1 cellular context compared by ENCODE assay signal in the genomic region with DNA sequence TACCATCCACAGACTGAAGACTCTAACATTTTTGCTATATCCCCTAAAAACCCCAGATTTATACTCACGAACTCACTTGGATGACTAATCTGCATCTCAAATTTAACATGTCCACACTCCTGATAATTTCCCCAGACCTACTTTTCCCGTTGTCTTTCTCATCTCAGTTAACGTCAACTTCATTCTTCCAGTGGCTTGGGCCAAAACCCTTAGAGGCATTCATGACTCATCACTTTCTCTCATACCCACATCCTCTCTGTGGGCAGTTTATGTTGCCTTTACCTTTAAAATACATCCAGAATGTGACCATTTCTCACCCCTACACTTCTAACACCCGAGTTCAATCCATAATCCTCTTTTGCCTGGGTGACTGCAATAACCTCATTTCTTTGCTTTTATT.
TF ChIP-seq lines count a peak whose summit lies in the region.

No MANE protein-coding gene starts in this region.

TF ChIP-seq in HEK293, 187 proteins besides CTCF, POLR2A, EP300 and RAD21 (continued from another document and continues in another):
- TF ChIP-seq, protein P1, sequence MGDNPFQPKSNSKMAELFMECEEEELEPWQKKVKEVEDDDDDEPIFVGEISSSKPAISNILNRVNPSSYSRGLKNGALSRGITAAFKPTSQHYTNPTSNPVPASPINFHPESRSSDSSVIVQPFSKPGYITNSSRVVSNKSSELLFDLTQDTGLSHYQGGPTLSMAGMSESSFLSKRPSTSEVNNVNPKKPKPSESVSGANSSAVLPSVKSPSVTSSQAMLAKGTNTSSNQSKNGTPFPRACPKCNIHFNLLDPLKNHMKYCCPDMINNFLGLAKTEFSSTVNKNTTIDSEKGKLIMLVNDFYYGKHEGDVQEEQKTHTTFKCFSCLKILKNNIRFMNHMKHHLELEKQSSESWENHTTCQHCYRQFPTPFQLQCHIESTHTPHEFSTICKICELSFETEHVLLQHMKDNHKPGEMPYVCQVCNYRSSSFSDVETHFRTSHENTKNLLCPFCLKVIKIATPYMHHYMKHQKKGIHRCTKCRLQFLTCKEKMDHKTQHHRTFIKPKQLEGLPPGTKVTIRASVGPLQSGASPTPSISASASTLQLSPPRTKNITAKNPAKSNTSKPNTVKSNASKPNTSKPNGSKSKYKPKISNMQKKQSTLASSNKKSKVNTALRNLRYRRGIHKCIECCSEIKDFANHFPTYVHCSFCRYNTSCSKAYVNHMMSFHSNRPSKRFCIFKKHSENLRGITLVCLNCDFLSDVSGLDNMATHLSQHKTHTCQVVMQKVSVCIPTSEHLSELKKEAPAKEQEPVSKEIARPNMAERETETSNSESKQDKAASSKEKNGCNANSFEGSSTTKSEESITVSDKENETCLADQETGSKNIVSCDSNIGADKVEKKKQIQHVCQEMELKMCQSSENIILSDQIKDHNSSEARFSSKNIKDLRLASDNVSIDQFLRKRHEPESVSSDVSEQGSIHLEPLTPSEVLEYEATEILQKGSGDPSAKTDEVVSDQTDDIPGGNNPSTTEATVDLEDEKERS (tag by site-specific recombination; IDR thresholded peaks at IDR 0.05), result no peak
- peak; percentile 48 for TF ChIP-seq ZNF629 (tag by site-specific recombination; IDR thresholded peaks at IDR 0.05)
- no peak for TF ChIP-seq ZBTB7A (tag by site-specific recombination; IDR thresholded peaks at IDR 0.05; ENCODE audit: low read depth)
- no peak for TF ChIP-seq ZNF24 (tag by site-specific recombination; IDR thresholded peaks at IDR 0.05)
- no peak for TF ChIP-seq TRIM28 (IDR thresholded peaks at IDR 0.05; ENCODE audit: borderline replicate concordance, low read length)
- TF ChIP-seq, protein P2, sequence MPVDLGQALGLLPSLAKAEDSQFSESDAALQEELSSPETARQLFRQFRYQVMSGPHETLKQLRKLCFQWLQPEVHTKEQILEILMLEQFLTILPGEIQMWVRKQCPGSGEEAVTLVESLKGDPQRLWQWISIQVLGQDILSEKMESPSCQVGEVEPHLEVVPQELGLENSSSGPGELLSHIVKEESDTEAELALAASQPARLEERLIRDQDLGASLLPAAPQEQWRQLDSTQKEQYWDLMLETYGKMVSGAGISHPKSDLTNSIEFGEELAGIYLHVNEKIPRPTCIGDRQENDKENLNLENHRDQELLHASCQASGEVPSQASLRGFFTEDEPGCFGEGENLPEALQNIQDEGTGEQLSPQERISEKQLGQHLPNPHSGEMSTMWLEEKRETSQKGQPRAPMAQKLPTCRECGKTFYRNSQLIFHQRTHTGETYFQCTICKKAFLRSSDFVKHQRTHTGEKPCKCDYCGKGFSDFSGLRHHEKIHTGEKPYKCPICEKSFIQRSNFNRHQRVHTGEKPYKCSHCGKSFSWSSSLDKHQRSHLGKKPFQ (tag by site-specific recombination; IDR thresholded peaks at IDR 0.05), result no peak
- no peak for TF ChIP-seq SP3 (tag by site-specific recombination; IDR thresholded peaks at IDR 0.05)
- no peak for TF ChIP-seq ZNF391 (tag by site-specific recombination; IDR thresholded peaks at IDR 0.05; ENCODE audit: borderline replicate concordance, low read depth)
- no peak for TF ChIP-seq ZNF426 (tag by site-specific recombination; IDR thresholded peaks at IDR 0.05)
- no peak for TF ChIP-seq MEIS1 (CRISPR knock-in tag; IDR thresholded peaks at IDR 0.05; ENCODE audit: borderline replicate concordance)
- TF ChIP-seq, protein P3, sequence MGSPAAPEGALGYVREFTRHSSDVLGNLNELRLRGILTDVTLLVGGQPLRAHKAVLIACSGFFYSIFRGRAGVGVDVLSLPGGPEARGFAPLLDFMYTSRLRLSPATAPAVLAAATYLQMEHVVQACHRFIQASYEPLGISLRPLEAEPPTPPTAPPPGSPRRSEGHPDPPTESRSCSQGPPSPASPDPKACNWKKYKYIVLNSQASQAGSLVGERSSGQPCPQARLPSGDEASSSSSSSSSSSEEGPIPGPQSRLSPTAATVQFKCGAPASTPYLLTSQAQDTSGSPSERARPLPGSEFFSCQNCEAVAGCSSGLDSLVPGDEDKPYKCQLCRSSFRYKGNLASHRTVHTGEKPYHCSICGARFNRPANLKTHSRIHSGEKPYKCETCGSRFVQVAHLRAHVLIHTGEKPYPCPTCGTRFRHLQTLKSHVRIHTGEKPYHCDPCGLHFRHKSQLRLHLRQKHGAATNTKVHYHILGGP (tag by site-specific recombination; IDR thresholded peaks at IDR 0.05), result no peak
- TF ChIP-seq SALL2 (tag by site-specific recombination; IDR thresholded peaks at IDR 0.05; ENCODE audit: borderline replicate concordance), result no peak
- TF ChIP-seq ZNF121 (tag by site-specific recombination; IDR thresholded peaks at IDR 0.05), result no peak
- no peak for TF ChIP-seq ZBTB8A (tag by site-specific recombination; IDR thresholded peaks at IDR 0.05)
- no peak for TF ChIP-seq ZNF621 (tag by site-specific recombination; IDR thresholded peaks at IDR 0.05)
- TF ChIP-seq ZNF548 (tag by site-specific recombination; IDR thresholded peaks at IDR 0.05), result no peak
- TF ChIP-seq, protein P4, sequence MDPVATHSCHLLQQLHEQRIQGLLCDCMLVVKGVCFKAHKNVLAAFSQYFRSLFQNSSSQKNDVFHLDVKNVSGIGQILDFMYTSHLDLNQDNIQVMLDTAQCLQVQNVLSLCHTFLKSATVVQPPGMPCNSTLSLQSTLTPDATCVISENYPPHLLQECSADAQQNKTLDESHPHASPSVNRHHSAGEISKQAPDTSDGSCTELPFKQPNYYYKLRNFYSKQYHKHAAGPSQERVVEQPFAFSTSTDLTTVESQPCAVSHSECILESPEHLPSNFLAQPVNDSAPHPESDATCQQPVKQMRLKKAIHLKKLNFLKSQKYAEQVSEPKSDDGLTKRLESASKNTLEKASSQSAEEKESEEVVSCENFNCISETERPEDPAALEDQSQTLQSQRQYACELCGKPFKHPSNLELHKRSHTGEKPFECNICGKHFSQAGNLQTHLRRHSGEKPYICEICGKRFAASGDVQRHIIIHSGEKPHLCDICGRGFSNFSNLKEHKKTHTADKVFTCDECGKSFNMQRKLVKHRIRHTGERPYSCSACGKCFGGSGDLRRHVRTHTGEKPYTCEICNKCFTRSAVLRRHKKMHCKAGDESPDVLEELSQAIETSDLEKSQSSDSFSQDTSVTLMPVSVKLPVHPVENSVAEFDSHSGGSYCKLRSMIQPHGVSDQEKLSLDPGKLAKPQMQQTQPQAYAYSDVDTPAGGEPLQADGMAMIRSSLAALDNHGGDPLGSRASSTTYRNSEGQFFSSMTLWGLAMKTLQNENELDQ (tag by site-specific recombination; IDR thresholded peaks at IDR 0.05; ENCODE audit: low read depth), result no peak
- no peak for TF ChIP-seq ZNF223 (tag by site-specific recombination; IDR thresholded peaks at IDR 0.05)
- TF ChIP-seq, protein P5, sequence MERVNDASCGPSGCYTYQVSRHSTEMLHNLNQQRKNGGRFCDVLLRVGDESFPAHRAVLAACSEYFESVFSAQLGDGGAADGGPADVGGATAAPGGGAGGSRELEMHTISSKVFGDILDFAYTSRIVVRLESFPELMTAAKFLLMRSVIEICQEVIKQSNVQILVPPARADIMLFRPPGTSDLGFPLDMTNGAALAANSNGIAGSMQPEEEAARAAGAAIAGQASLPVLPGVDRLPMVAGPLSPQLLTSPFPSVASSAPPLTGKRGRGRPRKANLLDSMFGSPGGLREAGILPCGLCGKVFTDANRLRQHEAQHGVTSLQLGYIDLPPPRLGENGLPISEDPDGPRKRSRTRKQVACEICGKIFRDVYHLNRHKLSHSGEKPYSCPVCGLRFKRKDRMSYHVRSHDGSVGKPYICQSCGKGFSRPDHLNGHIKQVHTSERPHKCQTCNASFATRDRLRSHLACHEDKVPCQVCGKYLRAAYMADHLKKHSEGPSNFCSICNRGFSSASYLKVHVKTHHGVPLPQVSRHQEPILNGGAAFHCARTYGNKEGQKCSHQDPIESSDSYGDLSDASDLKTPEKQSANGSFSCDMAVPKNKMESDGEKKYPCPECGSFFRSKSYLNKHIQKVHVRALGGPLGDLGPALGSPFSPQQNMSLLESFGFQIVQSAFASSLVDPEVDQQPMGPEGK (tag by site-specific recombination; IDR thresholded peaks at IDR 0.05), result no peak
- TF ChIP-seq, protein P6, sequence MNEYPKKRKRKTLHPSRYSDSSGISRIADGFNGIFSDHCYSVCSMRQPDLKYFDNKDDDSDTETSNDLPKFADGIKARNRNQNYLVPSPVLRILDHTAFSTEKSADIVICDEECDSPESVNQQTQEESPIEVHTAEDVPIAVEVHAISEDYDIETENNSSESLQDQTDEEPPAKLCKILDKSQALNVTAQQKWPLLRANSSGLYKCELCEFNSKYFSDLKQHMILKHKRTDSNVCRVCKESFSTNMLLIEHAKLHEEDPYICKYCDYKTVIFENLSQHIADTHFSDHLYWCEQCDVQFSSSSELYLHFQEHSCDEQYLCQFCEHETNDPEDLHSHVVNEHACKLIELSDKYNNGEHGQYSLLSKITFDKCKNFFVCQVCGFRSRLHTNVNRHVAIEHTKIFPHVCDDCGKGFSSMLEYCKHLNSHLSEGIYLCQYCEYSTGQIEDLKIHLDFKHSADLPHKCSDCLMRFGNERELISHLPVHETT (tag by site-specific recombination; IDR thresholded peaks at IDR 0.05), result 0 out of 2 replicates have a peak, but pooled peaks have one; percentile 55
- TF ChIP-seq ZNF707 (tag by site-specific recombination; IDR thresholded peaks at IDR 0.05), result no peak
- TF ChIP-seq ZNF664 (tag by site-specific recombination; IDR thresholded peaks at IDR 0.05), result peak; percentile 59; the same call in 1 of the 2 replicates
- peak; percentile 45; the same call in 1 of the 2 replicates for TF ChIP-seq ZNF366 (tag by site-specific recombination; conservative IDR thresholded peaks at IDR 0.05)
- TF ChIP-seq, protein P7, sequence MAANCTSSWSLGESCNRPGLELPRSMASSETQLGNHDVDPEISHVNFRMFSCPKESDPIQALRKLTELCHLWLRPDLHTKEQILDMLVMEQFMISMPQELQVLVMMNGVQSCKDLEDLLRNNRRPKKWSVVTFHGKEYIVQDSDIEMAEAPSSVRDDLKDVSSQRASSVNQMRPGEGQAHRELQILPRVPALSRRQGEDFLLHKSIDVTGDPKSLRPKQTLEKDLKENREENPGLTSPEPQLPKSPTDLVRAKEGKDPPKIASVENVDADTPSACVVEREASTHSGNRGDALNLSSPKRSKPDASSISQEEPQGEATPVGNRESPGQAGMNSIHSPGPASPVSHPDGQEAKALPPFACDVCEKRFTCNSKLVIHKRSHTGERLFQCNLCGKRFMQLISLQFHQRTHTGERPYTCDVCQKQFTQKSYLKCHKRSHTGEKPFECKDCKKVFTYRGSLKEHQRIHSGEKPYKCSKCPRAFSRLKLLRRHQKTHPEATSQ (tag by site-specific recombination; IDR thresholded peaks at IDR 0.05), result no peak
- no peak for TF ChIP-seq YY1 (tag by site-specific recombination; IDR thresholded peaks at IDR 0.05)
- TF ChIP-seq ZBTB17 (tag by site-specific recombination; IDR thresholded peaks at IDR 0.05), result no peak
- 0 out of 2 replicates have a peak, but pooled peaks have one; percentile 41 for TF ChIP-seq ZNF324 (tag by site-specific recombination; IDR thresholded peaks at IDR 0.05)
- no peak for TF ChIP-seq ZNF23 (tag by site-specific recombination; IDR thresholded peaks at IDR 0.05; ENCODE audit: borderline replicate concordance)
- TF ChIP-seq ZBTB1 (tag by site-specific recombination; IDR thresholded peaks at IDR 0.05), result no peak
- no peak; the same call in 1 of the 2 replicates for TF ChIP-seq RBAK (tag by site-specific recombination; IDR thresholded peaks at IDR 0.05)
- TF ChIP-seq ZNF10 (tag by site-specific recombination; IDR thresholded peaks at IDR 0.05), result no peak
- TF ChIP-seq ZNF658 (tag by site-specific recombination; IDR thresholded peaks at IDR 0.05), result no peak
- TF ChIP-seq ZNF169 (tag by site-specific recombination; IDR thresholded peaks at IDR 0.05), result no peak
- no peak for TF ChIP-seq ZNF514 (tag by site-specific recombination; IDR thresholded peaks at IDR 0.05)
- TF ChIP-seq MYNN (tag by site-specific recombination; IDR thresholded peaks at IDR 0.05; ENCODE audit: borderline replicate concordance), result no peak
- TF ChIP-seq ZNF549 (tag by site-specific recombination; IDR thresholded peaks at IDR 0.05), result no peak
- TF ChIP-seq, protein P8, sequence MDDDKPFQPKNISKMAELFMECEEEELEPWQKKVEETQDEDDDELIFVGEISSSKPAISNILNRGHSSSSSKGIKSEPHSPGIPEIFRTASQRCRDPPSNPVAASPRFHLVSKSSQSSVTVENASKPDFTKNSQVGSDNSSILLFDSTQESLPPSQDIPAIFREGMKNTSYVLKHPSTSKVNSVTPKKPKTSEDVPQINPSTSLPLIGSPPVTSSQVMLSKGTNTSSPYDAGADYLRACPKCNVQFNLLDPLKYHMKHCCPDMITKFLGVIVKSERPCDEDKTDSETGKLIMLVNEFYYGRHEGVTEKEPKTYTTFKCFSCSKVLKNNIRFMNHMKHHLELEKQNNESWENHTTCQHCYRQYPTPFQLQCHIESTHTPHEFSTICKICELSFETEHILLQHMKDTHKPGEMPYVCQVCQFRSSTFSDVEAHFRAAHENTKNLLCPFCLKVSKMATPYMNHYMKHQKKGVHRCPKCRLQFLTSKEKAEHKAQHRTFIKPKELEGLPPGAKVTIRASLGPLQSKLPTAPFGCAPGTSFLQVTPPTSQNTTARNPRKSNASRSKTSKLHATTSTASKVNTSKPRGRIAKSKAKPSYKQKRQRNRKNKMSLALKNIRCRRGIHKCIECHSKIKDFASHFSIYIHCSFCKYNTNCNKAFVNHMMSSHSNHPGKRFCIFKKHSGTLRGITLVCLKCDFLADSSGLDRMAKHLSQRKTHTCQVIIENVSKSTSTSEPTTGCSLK (tag by site-specific recombination; IDR thresholded peaks at IDR 0.05), result no peak
- TF ChIP-seq ZBTB21 (tag by site-specific recombination; IDR thresholded peaks at IDR 0.05), result 0 out of 2 replicates have a peak, but pooled peaks have one; percentile 14
- TF ChIP-seq ZNF571 (tag by site-specific recombination; IDR thresholded peaks at IDR 0.05), result no peak
- no peak for TF ChIP-seq ZNF335 (tag by site-specific recombination; conservative IDR thresholded peaks at IDR 0.05)
- peak; percentile 77 for TF ChIP-seq PRDM1 (tag by site-specific recombination; IDR thresholded peaks at IDR 0.05)
- no peak for TF ChIP-seq ZNF175 (tag by site-specific recombination; IDR thresholded peaks at IDR 0.05)
- TF ChIP-seq FEZF1 (tag by site-specific recombination; IDR thresholded peaks at IDR 0.05), result no peak
- TF ChIP-seq ZSCAN16 (tag by site-specific recombination; IDR thresholded peaks at IDR 0.05), result no peak
- TF ChIP-seq ZBTB20 (tag by site-specific recombination; IDR thresholded peaks at IDR 0.05), result no peak
- TF ChIP-seq ZNF785 (tag by site-specific recombination; IDR thresholded peaks at IDR 0.05), result no peak
- TF ChIP-seq ZNF626 (tag by site-specific recombination; IDR thresholded peaks at IDR 0.05), result no peak
- TF ChIP-seq ZNF623 (tag by site-specific recombination; IDR thresholded peaks at IDR 0.05), result no peak
- no peak for TF ChIP-seq ZNF248 (tag by site-specific recombination; IDR thresholded peaks at IDR 0.05)
